ENCODE assay signal across 11 cellular contexts in genomic region chr11:93216511-93217121, GRCh38. TPM values are rescaled to one million over a fixed set of nuclear protein-coding genes. Genes with fewer than 3 reads are reported as not detected.
DNase-seq lines count a peak whose midpoint lies in the region; ATAC-seq and TF ChIP-seq lines count a peak whose summit lies in the region.
"Had no signal": no experiment of that assay in that cellular context is flagged by ENCODE, and none has a peak within 500 bp of the region (broad histone marks: within the 10 kb centered on the region; RNA-seq: fewer than 3 reads in every experiment).

No MANE protein-coding gene starts in this region.

- H3K9me3 ChIP-seq in lower lobe of right lung, result no peaks in the 10 kb centered on the region
- H3K9me3 ChIP-seq: testis had no signal

- no peaks in the 10 kb centered on the region for H3K79me2 ChIP-seq in mesendoderm (ENCODE audit: control insufficient read depth, insufficient read depth, low read length)

- intact Hi-C loops in lower lobe of right lung (cut with DNase I), result no loop called here

- H2BK120ac ChIP-seq in mesendoderm (ENCODE audit: low read depth, low read length), result no peak overlapping the region

- no peak overlapping the region for H3K23ac ChIP-seq in mesendoderm (ENCODE audit: low read length)

- H3K27ac ChIP-seq in lower lobe of right lung (no peak overlapping the region), mesendoderm (ENCODE audit: low read depth, low read length) (no peak overlapping the region)
- H3K27ac ChIP-seq: foreskin keratinocyte, testis had no signal

- no peak for TF ChIP-seq CTCF in lower lobe of right lung (IDR thresholded peaks at IDR 0.05)

- H3K4me3 ChIP-seq in lower lobe of right lung (no peak overlapping the region), mesendoderm (ENCODE audit: low read length) (no peak overlapping the region)
- H3K4me3 ChIP-seq: testis had no signal

- H3K36me3 ChIP-seq in lower lobe of right lung (no peaks in the 10 kb centered on the region), mesendoderm (ENCODE audit: control insufficient read depth, insufficient read depth, low read length) (no peaks in the 10 kb centered on the region)

- no peak overlapping the region for H3K9ac ChIP-seq in mesendoderm (ENCODE audit: low read length)

- H2AK5ac ChIP-seq in mesendoderm (ENCODE audit: low read length), result no peak overlapping the region

- H3K79me1 ChIP-seq in mesendoderm (ENCODE audit: low read length), result no peaks in the 10 kb centered on the region

- H3K4me1 ChIP-seq in lower lobe of right lung, result no peaks in the 10 kb centered on the region
- no peaks in the 10 kb centered on the region for H3K4me1 ChIP-seq in mesendoderm (ENCODE audit: control insufficient read depth, low read depth, low read length)
- H3K4me1 ChIP-seq: foreskin keratinocyte, testis had no signal

- no CpG with 5 or more reads among the region's 5 CpGs for WGBS in mesendoderm (ENCODE audit: extremely low coverage, insufficient coverage, low lambda C conversion rate)

- no peak overlapping the region for H3K4me2 ChIP-seq in mesendoderm (ENCODE audit: low read length)

- no peak overlapping the region for H3K56ac ChIP-seq in mesendoderm (ENCODE audit: low read length)

- H3K27me3 ChIP-seq in lower lobe of right lung (ENCODE audit: low read depth) (no peaks in the 10 kb centered on the region), mesendoderm (ENCODE audit: insufficient read depth, low read length, poor library complexity) (no peaks in the 10 kb centered on the region)
- H3K27me3 ChIP-seq: testis had no signal

- H3K4ac ChIP-seq in mesendoderm (ENCODE audit: low read depth, low read length), result no peak overlapping the region

- DNase-seq in DMS153 treated with DMSO at 0.1 percent for 48 hours (lab: John Stamatoyannopoulos, UW; ENCODE audit: unreplicated experiment), result peak; percentile 99
- peak; percentile 98 for DNase-seq in NCI-H146 treated with DMSO at 0.1 percent for 48 hours (lab: John Stamatoyannopoulos, UW; ENCODE audit: unreplicated experiment)
- peak; percentile 98 to 99 for DNase-seq in NCI-H526 (lab: John Stamatoyannopoulos, UW)
- DNase-seq in lower lobe of right lung, result no peak
- DNase-seq in mesendoderm, result no peak
- DNase-seq in activated gamma-delta T cell treated with Interleukin-2 at 50 U/mL for 16 hours, result no peak
- DNase-seq: foreskin keratinocyte, right cardiac atrium, testis had no signal

- no peak overlapping the region for H3K18ac ChIP-seq in mesendoderm (ENCODE audit: low read length)

- H4K8ac ChIP-seq in mesendoderm (ENCODE audit: low read depth, low read length), result no peak overlapping the region

- ATAC-seq in lower lobe of right lung, result peak; percentile 77 to 79
- ATAC-seq in GM18511 (IDR thresholded peaks at IDR 0.05; ENCODE audit: unreplicated experiment), result no peak
- no peak for ATAC-seq in HG03342 (IDR thresholded peaks at IDR 0.05; ENCODE audit: unreplicated experiment)
- ATAC-seq: foreskin keratinocyte, right cardiac atrium had no signal

- no peak overlapping the region for H2BK5ac ChIP-seq in mesendoderm (ENCODE audit: low read length)

- no peak overlapping the region for H2BK15ac ChIP-seq in mesendoderm (replicated peaks; ENCODE audit: low read depth)

- no peak overlapping the region for H4K5ac ChIP-seq in mesendoderm (ENCODE audit: low read length)

RNA-seq across cellular contexts. Expression of gene SLC36A4, which starts 18.8 kb away (rescaled TPM):
- total RNA-seq in lower lobe of right lung, result 17.8 TPM
- 10.0 TPM for polyA plus RNA-seq in mesendoderm (2013, experiment 1 of 2)
- 9.9 TPM for polyA plus RNA-seq in mesendoderm (2013, experiment 2 of 2)

Comparison
In these comparisons a context has a peak if more than half of its experiments do, and no peak if none do; other contexts are left out.
1. DNase-seq: peak in DMS153 treated with DMSO at 0.1 percent for 48 hours (single experiment), NCI-H146 treated with DMSO at 0.1 percent for 48 hours (single experiment) and NCI-H526 (2 of 2); none in lower lobe of right lung (single experiment), mesendoderm (single experiment) and activated gamma-delta T cell treated with Interleukin-2 at 50 U/mL for 16 hours (single experiment).
2. ATAC-seq: peak in lower lobe of right lung (2 of 2); none in GM18511 (single experiment) and HG03342 (single experiment).